ENCODE assay signal across 8 cellular contexts in the genomic region with DNA sequence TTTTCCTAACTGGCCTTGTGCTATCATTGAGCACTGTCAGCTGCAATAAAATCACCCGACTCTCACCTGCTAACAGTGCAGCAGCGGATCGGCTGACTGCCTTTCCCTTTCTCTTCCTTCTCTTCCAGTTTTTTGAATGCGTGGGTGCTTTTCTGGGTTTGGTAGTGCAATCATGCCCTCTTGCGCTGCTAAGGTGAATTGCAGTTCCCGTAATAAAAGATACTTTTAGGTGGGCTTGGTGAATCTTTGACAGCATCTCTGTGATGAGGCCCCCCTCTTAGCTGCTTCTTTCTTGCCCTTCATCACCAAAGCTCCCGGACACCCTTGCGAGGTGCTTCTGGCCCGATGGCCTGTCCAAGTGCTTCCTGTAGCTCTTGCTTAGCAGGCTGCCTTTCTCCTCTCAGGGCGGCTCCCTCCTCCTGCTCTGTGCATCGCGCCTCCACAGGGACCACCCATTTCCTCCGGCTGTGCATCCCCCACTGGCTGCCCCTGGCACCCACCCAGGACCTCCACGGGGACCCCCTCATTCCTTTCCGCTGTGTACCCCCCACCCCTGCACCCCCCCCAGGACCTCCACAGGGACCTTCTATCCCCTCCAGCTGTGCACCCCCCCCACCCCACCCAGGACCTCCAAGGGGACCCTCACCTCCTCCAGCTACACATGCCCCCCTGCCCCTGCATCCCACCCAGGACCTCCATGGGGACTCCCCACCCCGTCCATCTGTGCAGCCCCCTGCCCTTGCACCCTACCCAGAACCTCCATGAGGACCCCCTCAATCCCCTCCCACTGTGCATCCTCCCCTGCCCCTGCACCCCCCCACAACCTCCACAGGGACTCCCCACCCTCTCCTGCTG. TPM values are rescaled to one million over a fixed set of nuclear protein-coding genes. Genes with fewer than 3 reads are reported as not detected.
DNase-seq lines count a peak whose midpoint lies in the region; ATAC-seq and TF ChIP-seq lines count a peak whose summit lies in the region.

No MANE protein-coding gene starts in this region.

- peak; percentile 83 for TF ChIP-seq CTCF in glutamatergic neuron (IDR thresholded peaks at IDR 0.05; ENCODE audit: partially characterized antibody, unreplicated experiment)

- no peaks in the 10 kb centered on the region for H3K9me3 Mint-ChIP-seq in activated naive CD8-positive, alpha-beta T cell treated with anti-CD3 and anti-CD28 coated beads, Interleukin-2, amount 50 U/mL, for 24 hours
- peaks cover 22% of the 10 kb centered on the region for H3K9me3 Mint-ChIP-seq in glutamatergic neuron (ENCODE audit: unreplicated experiment)

- DNase-seq in DMS114 treated with DMSO at 0.1 percent for 48 hours (lab: John Stamatoyannopoulos, UW; ENCODE audit: unreplicated experiment) (peak; percentile 55), Kasumi-1 (lab: John Stamatoyannopoulos, UW) (peak; percentile 67 to 83), RPMI7951 (ENCODE audit: low read depth) (peak; percentile 67), glutamatergic neuron (peak; percentile 58), posterior cingulate gyrus (peak in 8 of 10 donors; percentile 35 to 90 (median 52))
- peak; percentile 45 for DNase-seq in activated naive CD8-positive, alpha-beta T cell treated with anti-CD3 and anti-CD28 coated beads, Interleukin-2, amount 50 U/mL, for 24 hours

- peak; percentile 13 for ATAC-seq in activated naive CD8-positive, alpha-beta T cell treated with anti-CD3 and anti-CD28 coated beads, Interleukin-2, amount 50 U/mL, for 24 hours
- no peak for ATAC-seq in HG03432 (IDR thresholded peaks at IDR 0.05; ENCODE audit: unreplicated experiment)
- no peak for ATAC-seq in HG03469 (IDR thresholded peaks at IDR 0.05; ENCODE audit: unreplicated experiment)

- no peak overlapping the region for H3K27ac Mint-ChIP-seq in activated naive CD8-positive, alpha-beta T cell treated with anti-CD3 and anti-CD28 coated beads, Interleukin-2, amount 50 U/mL, for 24 hours
- no peak overlapping the region for H3K27ac Mint-ChIP-seq in glutamatergic neuron (ENCODE audit: unreplicated experiment)

- H3K4me3 Mint-ChIP-seq in activated naive CD8-positive, alpha-beta T cell treated with anti-CD3 and anti-CD28 coated beads, Interleukin-2, amount 50 U/mL, for 24 hours, result no peak overlapping the region
- peak overlapping the region; percentile 23 for H3K4me3 Mint-ChIP-seq in glutamatergic neuron (ENCODE audit: unreplicated experiment)

- peaks cover 5% of the 10 kb centered on the region for H3K4me1 Mint-ChIP-seq in activated naive CD8-positive, alpha-beta T cell treated with anti-CD3 and anti-CD28 coated beads, Interleukin-2, amount 50 U/mL, for 24 hours
- peaks cover 37% of the 10 kb centered on the region for H3K4me1 Mint-ChIP-seq in glutamatergic neuron (ENCODE audit: low read depth, unreplicated experiment)

- peaks cover 18% of the 10 kb centered on the region for H3K27me3 Mint-ChIP-seq in activated naive CD8-positive, alpha-beta T cell treated with anti-CD3 and anti-CD28 coated beads, Interleukin-2, amount 50 U/mL, for 24 hours
- peaks cover 25% of the 10 kb centered on the region for H3K27me3 Mint-ChIP-seq in glutamatergic neuron (ENCODE audit: unreplicated experiment)

- H3K36me3 Mint-ChIP-seq in activated naive CD8-positive, alpha-beta T cell treated with anti-CD3 and anti-CD28 coated beads, Interleukin-2, amount 50 U/mL, for 24 hours (ENCODE audit: low read depth), result no peaks in the 10 kb centered on the region
- peaks cover 7% of the 10 kb centered on the region for H3K36me3 Mint-ChIP-seq in glutamatergic neuron (ENCODE audit: unreplicated experiment)

- intact Hi-C loops in posterior cingulate gyrus (cut with DNase I), result loop anchor here (1.0 kb wide), 1 partner anchor 24 kb away; no protein-coding TSS in a partner anchor

RNA-seq across cellular contexts. Expression of gene RPL32, which starts 50.8 kb away (rescaled TPM):
- 1,815 and 2,401 TPM in 2 replicates for total RNA-seq in RPMI7951 (2014; rRNA removed; shearing (Covaris generic))
- 966 TPM for total RNA-seq in glutamatergic neuron (ENCODE audit: unreplicated experiment)
